24 cellular contexts compared by ENCODE assay signal in genomic region chr7:18053177-18053928, GRCh38. TPM values are rescaled to one million over a fixed set of nuclear protein-coding genes. Genes with fewer than 3 reads are reported as not detected.
"Had no signal": no experiment of that assay in that cellular context is flagged by ENCODE, and none has a peak within 500 bp of the region (broad histone marks: within the 10 kb centered on the region; RNA-seq: fewer than 3 reads in every experiment).

No MANE protein-coding gene starts in this region.

- H3K4me3 ChIP-seq: esophagus squamous epithelium, gastrocnemius medialis, left lung, thyroid gland had no signal

- H3K27me3 ChIP-seq: brain microvascular endothelial cell, esophagus squamous epithelium, gastrocnemius medialis, left lung, thyroid gland had no signal

- H3K4me1 ChIP-seq: esophagus squamous epithelium, gastrocnemius medialis, left lung, thyroid gland had no signal

- H3K9me3 ChIP-seq: esophagus squamous epithelium, gastrocnemius medialis, left lung, thyroid gland had no signal

- DNase-seq: activated CD4-positive, alpha-beta T cell treated with anti-CD3 and anti-CD28 coated beads, Interleukin-2, amount 10 ng/mL, durations not matched to agents 7 days and 5 days; activated CD8-positive, alpha-beta T cell treated with anti-CD3 and anti-CD28 coated beads, Interleukin-2, amount 10 ng/mL, durations not matched to agents 7 days and 5 days; activated naive CD4-positive, alpha-beta T cell treated with anti-CD3 and anti-CD28 coated beads for 36 hours; activated naive CD8-positive, alpha-beta T cell treated with anti-CD3 and anti-CD28 coated beads, Interleukin-2, amount 50 U/mL, for 24 hours; activated T-cell treated with anti-CD3 and anti-CD28 coated beads, Interleukin-2, amount 50 U/mL, for 24 hours; aorta; brain microvascular endothelial cell; cortex of kidney; esophagus squamous epithelium; gastrocnemius medialis; head of caudate nucleus; left lung; occipital lobe; posterior cingulate gyrus; stimulated activated CD4-positive, alpha-beta T cell treated with anti-CD3 and anti-CD28 coated beads, Interleukin-12 subunit alpha, Interleukin-12 subunit beta, amount 100 ng/mL, for 4 hours; stimulated activated CD4-positive, alpha-beta T cell treated with anti-CD3 and anti-CD28 coated beads, Interleukin-1b, Interleukin-23, amount 100 ng/mL, for 48 hours; stimulated activated CD8-positive, alpha-beta memory T cell treated with anti-CD3 and anti-CD28 coated beads, Interleukin-4, amount 100 ng/mL, for 48 hours; stimulated activated naive CD4-positive, alpha-beta T cell; thyroid gland had no signal

- H3K27ac ChIP-seq: brain microvascular endothelial cell, esophagus squamous epithelium, gastrocnemius medialis, left lung, thyroid gland had no signal

- ATAC-seq: activated CD4-positive, CD25-positive, alpha-beta regulatory T cell treated with anti-CD3 and anti-CD28 coated beads, Interleukin-2, amount 50 U/mL, for 24 hours; activated CD8-positive, alpha-beta T cell treated with anti-CD3 and anti-CD28 coated beads, Interleukin-2, amount 10 ng/mL, durations not matched to agents 7 days and 5 days; activated naive CD8-positive, alpha-beta T cell treated with anti-CD3 and anti-CD28 coated beads, Interleukin-2, amount 50 U/mL, for 24 hours; gastrocnemius medialis; left lung had no signal

- H3K36me3 ChIP-seq: brain microvascular endothelial cell, esophagus squamous epithelium, gastrocnemius medialis, left lung, thyroid gland had no signal

RNA-seq across cellular contexts. Expression of gene PRPS1L1, which starts 25.7 kb away (rescaled TPM):
- total RNA-seq: activated CD4-positive, alpha-beta T cell treated with anti-CD3 and anti-CD28 coated beads, Interleukin-2, amount 10 ng/mL, durations not matched to agents 7 days and 5 days; activated CD8-positive, alpha-beta T cell treated with anti-CD3 and anti-CD28 coated beads, Interleukin-2, amount 10 ng/mL, durations not matched to agents 7 days and 5 days; activated naive CD4-positive, alpha-beta T cell treated with anti-CD3 and anti-CD28 coated beads for 36 hours; aorta; esophagus squamous epithelium; gastrocnemius medialis; kidney epithelial cell; left lung; lung microvascular endothelial cell; occipital lobe; thyroid gland; urinary bladder had no signal
- polyA plus RNA-seq: aorta, neural cell, urinary bladder had no signal
